Comparison of ENCODE assay signal across 8 cellular contexts in genomic region chr7:41955475-41956243, GRCh38.
DNase-seq lines count a peak whose midpoint lies in the region; TF ChIP-seq lines count a peak whose summit lies in the region.

No MANE protein-coding gene starts in this region.

- H3K4me1 ChIP-seq in Peyer's patch, result peaks cover 0 to 14% (median 0%) of the 10 kb centered on the region in 4 donors

- TF ChIP-seq POLR2A in Peyer's patch (IDR thresholded peaks at IDR 0.05), result no peak

- H3K27ac ChIP-seq in Peyer's patch, result peak overlapping the region in 2 of 4 donors; percentile 1 to 48

- H3K4me3 ChIP-seq in Peyer's patch, result no peak overlapping the region
- no peak overlapping the region for H3K4me3 ChIP-seq in epithelial cell of esophagus (ENCODE audit: low read length)

- peak; percentile 77 for DNase-seq in D341Med (ENCODE audit: low spot score)
- peak; percentile 21 to 85 (median 62) for DNase-seq in Peyer's patch
- DNase-seq in epithelial cell of esophagus (ENCODE audit: low read depth), result peak; percentile 99
- peak; percentile 80 for DNase-seq in middle frontal gyrus (ENCODE audit: extremely low spot score, low spot score)
- no peak for DNase-seq in NCI-H1436 treated with DMSO at 0.1 percent for 48 hours (lab: John Stamatoyannopoulos, UW)
- DNase-seq in activated effector memory CD4-positive, alpha-beta T cell treated with anti-CD3 and anti-CD28 coated beads, Interleukin-2, amount 50 U/mL, for 16 hours, result no peak
- DNase-seq in NCI-H2029 (lab: John Stamatoyannopoulos, UW), result no peak
- no peak for DNase-seq in HuH-7 (ENCODE audit: low spot score)

- TF ChIP-seq CTCF in Peyer's patch (IDR thresholded peaks at IDR 0.05), result no peak
- TF ChIP-seq CTCF in epithelial cell of esophagus (IDR thresholded peaks at IDR 0.05; ENCODE audit: insufficient read depth, low read depth, low read length, missing control alignments), result no peak

- H3K36me3 ChIP-seq in Peyer's patch, result no peaks in the 10 kb centered on the region

- no peaks in the 10 kb centered on the region for H3K9me3 ChIP-seq in Peyer's patch

- no peaks in the 10 kb centered on the region for H3K27me3 ChIP-seq in Peyer's patch

Comparison
In these comparisons a context has a peak if more than half of its experiments do, and no peak if none do; other contexts are left out.
1. DNase-seq: peak in D341Med (single experiment), Peyer's patch (3 of 3), epithelial cell of esophagus (single experiment) and middle frontal gyrus (single experiment); none in NCI-H1436 treated with DMSO at 0.1 percent for 48 hours (single experiment), activated effector memory CD4-positive, alpha-beta T cell treated with anti-CD3 and anti-CD28 coated beads, Interleukin-2, amount 50 U/mL, for 16 hours (single experiment), NCI-H2029 (single experiment) and HuH-7 (single experiment).